2 cellular contexts compared by ENCODE assay signal in genomic region chr17:45984368-45984767, GRCh38.
TF ChIP-seq lines count a peak whose summit lies in the region.

No MANE protein-coding gene starts in this region.

TF ChIP-seq in HepG2, 621 proteins besides CTCF, POLR2A, EP300 and RAD21:
- TF ChIP-seq, protein P1, sequence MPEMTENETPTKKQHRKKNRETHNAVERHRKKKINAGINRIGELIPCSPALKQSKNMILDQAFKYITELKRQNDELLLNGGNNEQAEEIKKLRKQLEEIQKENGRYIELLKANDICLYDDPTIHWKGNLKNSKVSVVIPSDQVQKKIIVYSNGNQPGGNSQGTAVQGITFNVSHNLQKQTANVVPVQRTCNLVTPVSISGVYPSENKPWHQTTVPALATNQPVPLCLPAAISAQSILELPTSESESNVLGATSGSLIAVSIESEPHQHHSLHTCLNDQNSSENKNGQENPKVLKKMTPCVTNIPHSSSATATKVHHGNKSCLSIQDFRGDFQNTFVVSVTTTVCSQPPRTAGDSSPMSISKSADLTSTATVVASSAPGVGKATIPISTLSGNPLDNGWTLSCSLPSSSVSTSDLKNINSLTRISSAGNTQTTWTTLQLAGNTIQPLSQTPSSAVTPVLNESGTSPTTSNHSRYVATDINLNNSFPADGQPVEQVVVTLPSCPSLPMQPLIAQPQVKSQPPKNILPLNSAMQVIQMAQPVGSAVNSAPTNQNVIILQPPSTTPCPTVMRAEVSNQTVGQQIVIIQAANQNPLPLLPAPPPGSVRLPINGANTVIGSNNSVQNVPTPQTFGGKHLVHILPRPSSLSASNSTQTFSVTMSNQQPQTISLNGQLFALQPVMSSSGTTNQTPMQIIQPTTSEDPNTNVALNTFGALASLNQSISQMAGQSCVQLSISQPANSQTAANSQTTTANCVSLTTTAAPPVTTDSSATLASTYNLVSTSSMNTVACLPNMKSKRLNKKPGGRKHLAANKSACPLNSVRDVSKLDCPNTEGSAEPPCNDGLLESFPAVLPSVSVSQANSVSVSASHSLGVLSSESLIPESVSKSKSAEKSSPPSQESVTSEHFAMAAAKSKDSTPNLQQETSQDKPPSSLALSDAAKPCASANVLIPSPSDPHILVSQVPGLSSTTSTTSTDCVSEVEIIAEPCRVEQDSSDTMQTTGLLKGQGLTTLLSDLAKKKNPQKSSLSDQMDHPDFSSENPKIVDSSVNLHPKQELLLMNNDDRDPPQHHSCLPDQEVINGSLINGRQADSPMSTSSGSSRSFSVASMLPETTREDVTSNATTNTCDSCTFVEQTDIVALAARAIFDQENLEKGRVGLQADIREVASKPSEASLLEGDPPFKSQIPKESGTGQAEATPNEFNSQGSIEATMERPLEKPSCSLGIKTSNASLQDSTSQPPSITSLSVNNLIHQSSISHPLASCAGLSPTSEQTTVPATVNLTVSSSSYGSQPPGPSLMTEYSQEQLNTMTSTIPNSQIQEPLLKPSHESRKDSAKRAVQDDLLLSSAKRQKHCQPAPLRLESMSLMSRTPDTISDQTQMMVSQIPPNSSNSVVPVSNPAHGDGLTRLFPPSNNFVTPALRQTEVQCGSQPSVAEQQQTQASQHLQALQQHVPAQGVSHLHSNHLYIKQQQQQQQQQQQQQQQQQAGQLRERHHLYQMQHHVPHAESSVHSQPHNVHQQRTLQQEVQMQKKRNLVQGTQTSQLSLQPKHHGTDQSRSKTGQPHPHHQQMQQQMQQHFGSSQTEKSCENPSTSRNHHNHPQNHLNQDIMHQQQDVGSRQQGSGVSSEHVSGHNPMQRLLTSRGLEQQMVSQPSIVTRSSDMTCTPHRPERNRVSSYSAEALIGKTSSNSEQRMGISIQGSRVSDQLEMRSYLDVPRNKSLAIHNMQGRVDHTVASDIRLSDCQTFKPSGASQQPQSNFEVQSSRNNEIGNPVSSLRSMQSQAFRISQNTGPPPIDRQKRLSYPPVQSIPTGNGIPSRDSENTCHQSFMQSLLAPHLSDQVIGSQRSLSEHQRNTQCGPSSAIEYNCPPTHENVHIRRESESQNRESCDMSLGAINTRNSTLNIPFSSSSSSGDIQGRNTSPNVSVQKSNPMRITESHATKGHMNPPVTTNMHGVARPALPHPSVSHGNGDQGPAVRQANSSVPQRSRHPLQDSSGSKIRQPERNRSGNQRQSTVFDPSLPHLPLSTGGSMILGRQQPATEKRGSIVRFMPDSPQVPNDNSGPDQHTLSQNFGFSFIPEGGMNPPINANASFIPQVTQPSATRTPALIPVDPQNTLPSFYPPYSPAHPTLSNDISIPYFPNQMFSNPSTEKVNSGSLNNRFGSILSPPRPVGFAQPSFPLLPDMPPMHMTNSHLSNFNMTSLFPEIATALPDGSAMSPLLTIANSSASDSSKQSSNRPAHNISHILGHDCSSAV (CRISPR knock-in tag; IDR thresholded peaks at IDR 0.05; ENCODE audit: borderline replicate concordance), result no peak
- TF ChIP-seq ZNF768 (CRISPR knock-in tag; IDR thresholded peaks at IDR 0.05), result peak; percentile 96
- TF ChIP-seq, protein P2, sequence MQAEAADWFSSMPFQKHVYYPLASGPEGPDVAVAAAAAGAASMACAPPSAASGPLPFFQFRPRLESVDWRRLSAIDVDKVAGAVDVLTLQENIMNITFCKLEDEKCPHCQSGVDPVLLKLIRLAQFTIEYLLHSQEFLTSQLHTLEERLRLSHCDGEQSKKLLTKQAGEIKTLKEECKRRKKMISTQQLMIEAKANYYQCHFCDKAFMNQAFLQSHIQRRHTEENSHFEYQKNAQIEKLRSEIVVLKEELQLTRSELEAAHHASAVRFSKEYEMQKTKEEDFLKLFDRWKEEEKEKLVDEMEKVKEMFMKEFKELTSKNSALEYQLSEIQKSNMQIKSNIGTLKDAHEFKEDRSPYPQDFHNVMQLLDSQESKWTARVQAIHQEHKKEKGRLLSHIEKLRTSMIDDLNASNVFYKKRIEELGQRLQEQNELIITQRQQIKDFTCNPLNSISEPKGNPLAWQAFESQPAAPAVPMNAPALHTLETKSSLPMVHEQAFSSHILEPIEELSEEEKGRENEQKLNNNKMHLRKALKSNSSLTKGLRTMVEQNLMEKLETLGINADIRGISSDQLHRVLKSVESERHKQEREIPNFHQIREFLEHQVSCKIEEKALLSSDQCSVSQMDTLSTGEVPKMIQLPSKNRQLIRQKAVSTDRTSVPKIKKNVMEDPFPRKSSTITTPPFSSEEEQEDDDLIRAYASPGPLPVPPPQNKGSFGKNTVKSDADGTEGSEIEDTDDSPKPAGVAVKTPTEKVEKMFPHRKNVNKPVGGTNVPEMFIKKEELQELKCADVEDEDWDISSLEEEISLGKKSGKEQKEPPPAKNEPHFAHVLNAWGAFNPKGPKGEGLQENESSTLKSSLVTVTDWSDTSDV (CRISPR knock-in tag; IDR thresholded peaks at IDR 0.05), result peak; percentile 33; the same call in 1 of the 2 replicates

TF ChIP-seq in SK-N-SH treated with all-trans-retinoic acid at 6 μM for 48 hours, 23 proteins besides CTCF, POLR2A, EP300 and RAD21:
- TF ChIP-seq RARB (CRISPR knock-in tag; IDR thresholded peaks at IDR 0.05) (no peak), PATZ1 (CRISPR knock-in tag; IDR thresholded peaks at IDR 0.05; ENCODE audit: borderline replicate concordance) (no peak), TSHZ2 (CRISPR knock-in tag; IDR thresholded peaks at IDR 0.05) (no peak), TOX (CRISPR knock-in tag; IDR thresholded peaks at IDR 0.05; ENCODE audit: borderline replicate concordance) (no peak), OSR1 (CRISPR knock-in tag; IDR thresholded peaks at IDR 0.05) (no peak), ZC3H10 (CRISPR knock-in tag; IDR thresholded peaks at IDR 0.05) (no peak), ESRRG (CRISPR knock-in tag; IDR thresholded peaks at IDR 0.05) (no peak), ISL1 (CRISPR knock-in tag; IDR thresholded peaks at IDR 0.05) (no peak)
